ENCODE assay signal across 8 cellular contexts in genomic region chr6:3179945-3180344, GRCh38. TPM values are rescaled to one million over a fixed set of nuclear protein-coding genes. Genes with fewer than 3 reads are reported as not detected.
DNase-seq lines count a peak whose midpoint lies in the region; ATAC-seq, FAIRE-seq and TF ChIP-seq lines count a peak whose summit lies in the region.
"Not testable (repeated sequence)": the region's sequence is repeated elsewhere in the genome, so short reads cannot be mapped to it uniquely, and the experiment has no call there.

No MANE protein-coding gene starts in this region.

- peaks cover 13 to 38% of the 10 kb centered on the region in 2 donors for H3K27me3 Mint-ChIP-seq in CD8-positive, alpha-beta memory T cell
- H3K27me3 Mint-ChIP-seq in activated T-cell treated with anti-CD3 and anti-CD28 coated beads, Interleukin-2, amount 50 U/mL, for 24 hours, result peaks cover 23% of the 10 kb centered on the region

- CTCF ChIA-PET in CD8-positive, alpha-beta memory T cell (lab: Charles Lee); HepG2 (lab: Yijun Ruan, JAX; ENCODE audit: low intra/inter-chr PET ratio, low total read pairs): not testable (repeated sequence)

- not testable (repeated sequence) for H3K9ac ChIP-seq in HepG2 (ENCODE audit: insufficient read depth, low read depth, low read length)

- intact Hi-C loops in HepG2 (cut with micrococcal nuclease; ENCODE audit: unreplicated experiment), result not testable (repeated sequence)

- not testable (repeated sequence) for H3K27me3 ChIP-seq in CD8-positive, alpha-beta memory T cell (ENCODE audit: insufficient read depth, low read length, poor library complexity, severe bottlenecking); brain microvascular endothelial cell (replicated peaks); HepG2 (ENCODE audit: control insufficient read depth in 1 of 2, insufficient read depth in 2 of 2, low read length in 2 of 2); suprapubic skin

- 75% methylated on average over 6 of the region's 8 CpGs for WGBS in HepG2 (ENCODE audit: low lambda C conversion rate)
- WGBS in suprapubic skin, result 73% methylated on average over 3 of the region's 8 CpGs

- in situ Hi-C loops in brain microvascular endothelial cell (cut with HindIII; ENCODE audit: low pct_ligation_motif_present, low sequenced_read_pairs); HepG2 (cut with HindIII; ENCODE audit: extremely low pct_ligation_motif_present, low pct_unique_long_range_greater_than_20kb): not testable (repeated sequence)

- peak; percentile 57 for ATAC-seq in HepG2
- peak; percentile 42 for ATAC-seq in omental fat pad (ENCODE audit: low FRiP score)

- peak overlapping the region in 3 of 8 donors; percentile 68 to 82 (median 77) for H3K27ac Mint-ChIP-seq in CD8-positive, alpha-beta memory T cell
- not testable (repeated sequence) for H3K27ac Mint-ChIP-seq in activated T-cell treated with anti-CD3 and anti-CD28 coated beads, Interleukin-2, amount 50 U/mL, for 24 hours

- H2AFZ ChIP-seq in HepG2 (ENCODE audit: low read length), result not testable (repeated sequence)

- H3K27ac ChIP-seq in CD8-positive, alpha-beta memory T cell (ENCODE audit: low read depth, low read length); brain microvascular endothelial cell; HepG2 (ENCODE audit: extremely low read length, insufficient read depth, low read length); suprapubic skin: not testable (repeated sequence)

- not testable (repeated sequence) for H3K4me3 ChIP-seq in CD8-positive, alpha-beta memory T cell (ENCODE audit: low read length)
- peak overlapping the region; percentile 47 for H3K4me3 ChIP-seq in brain microvascular endothelial cell (ENCODE audit: low read depth, low read length)
- peak overlapping the region; percentile 55 for H3K4me3 ChIP-seq in fibroblast of the aortic adventitia (ENCODE audit: low read depth, low read length)
- H3K4me3 ChIP-seq in HepG2 (replicated peaks in 1 of 3; ENCODE audit: insufficient read depth in 1 of 3, low read depth in 2 of 3, low read length in 3 of 3), result peak overlapping the region in 2 of 3 experiments; percentile 18 to 34; a peak in 1 of 6 replicates
- H3K4me3 ChIP-seq in suprapubic skin, result peak overlapping the region; percentile 30

- POLR2A ChIA-PET in CD8-positive, alpha-beta memory T cell (lab: Charles Lee); HepG2 (lab: Yijun Ruan, JAX): not testable (repeated sequence)

- not testable (repeated sequence) for TF ChIP-seq POLR2A in HepG2 (IDR thresholded peaks at IDR 0.05; ENCODE audit: insufficient read depth in 1 of 2, low read depth in 2 of 2, low read length in 2 of 2); suprapubic skin (IDR thresholded peaks at IDR 0.05)

- not testable (repeated sequence) for H3K9me3 Mint-ChIP-seq in CD8-positive, alpha-beta memory T cell; activated T-cell treated with anti-CD3 and anti-CD28 coated beads, Interleukin-2, amount 50 U/mL, for 24 hours

- not testable (repeated sequence) for FAIRE-seq in HepG2 (lab: Jason Lieb, UNC)

- TF ChIP-seq EP300 in Ishikawa (IDR thresholded peaks at IDR 0.05; ENCODE audit: borderline replicate concordance); HepG2 (IDR thresholded peaks at IDR 0.05; ENCODE audit: low read depth in 2 of 2, low read length in 2 of 2); HepG2 (CRISPR knock-in tag; IDR thresholded peaks at IDR 0.05; ENCODE audit: borderline replicate concordance); suprapubic skin (IDR thresholded peaks at IDR 0.05): not testable (repeated sequence)

- H3K4me3 Mint-ChIP-seq in CD8-positive, alpha-beta memory T cell, result peak overlapping the region; percentile 63 to 85 (median 69)
- H3K4me3 Mint-ChIP-seq in activated T-cell treated with anti-CD3 and anti-CD28 coated beads, Interleukin-2, amount 50 U/mL, for 24 hours, result peak overlapping the region; percentile 52

- not testable (repeated sequence) for H3K9me3 ChIP-seq in CD8-positive, alpha-beta memory T cell (ENCODE audit: low read length); HepG2 (ENCODE audit: low read length); suprapubic skin

- H3K79me2 ChIP-seq in HepG2 (ENCODE audit: insufficient read depth, low read length), result not testable (repeated sequence)

- not testable (repeated sequence) for H3K4me1 Mint-ChIP-seq in CD8-positive, alpha-beta memory T cell; activated T-cell treated with anti-CD3 and anti-CD28 coated beads, Interleukin-2, amount 50 U/mL, for 24 hours (ENCODE audit: low read depth)

- TF ChIP-seq CTCF in brain microvascular endothelial cell (IDR thresholded peaks at IDR 0.05; ENCODE audit: low read depth, low read length, missing control alignments); fibroblast of the aortic adventitia (IDR thresholded peaks at IDR 0.05; ENCODE audit: insufficient read depth, low read length); HepG2 (CRISPR knock-in tag; IDR thresholded peaks at IDR 0.05); omental fat pad (IDR thresholded peaks at IDR 0.05); suprapubic skin (IDR thresholded peaks at IDR 0.05): not testable (repeated sequence)

- not testable (repeated sequence) for DNase-seq in CD8-positive, alpha-beta memory T cell; activated T-cell treated with anti-CD3 and anti-CD28 coated beads, Interleukin-2, amount 50 U/mL, for 24 hours; brain microvascular endothelial cell; fibroblast of the aortic adventitia (ENCODE audit: low read depth); HepG2 (ENCODE audit: low spot score); omental fat pad (ENCODE audit: low spot score); suprapubic skin (ENCODE audit: low spot score in 2 of 2)

- not testable (repeated sequence) for BruUV-seq in HepG2 (replicated peaks; lab: Mats Ljungman, UMichigan)

- not testable (repeated sequence) for H3K36me3 Mint-ChIP-seq in CD8-positive, alpha-beta memory T cell; activated T-cell treated with anti-CD3 and anti-CD28 coated beads, Interleukin-2, amount 50 U/mL, for 24 hours (ENCODE audit: low read depth)

- H3K4me1 ChIP-seq in CD8-positive, alpha-beta memory T cell (ENCODE audit: insufficient read depth, low read length); suprapubic skin: not testable (repeated sequence)
- peaks cover 21% of the 10 kb centered on the region for H3K4me1 ChIP-seq in HepG2 (ENCODE audit: insufficient read depth, low read length)

- not testable (repeated sequence) for H4K20me1 ChIP-seq in HepG2 (ENCODE audit: insufficient read depth, low read length)

- not testable (repeated sequence) for TF ChIP-seq RAD21 in Ishikawa (IDR thresholded peaks at IDR 0.05; ENCODE audit: low read depth); HepG2 (CRISPR knock-in tag; IDR thresholded peaks at IDR 0.05)

- not testable (repeated sequence) for H3K4me2 ChIP-seq in HepG2 (ENCODE audit: low read depth, low read length)

- not testable (repeated sequence) for H3K36me3 ChIP-seq in CD8-positive, alpha-beta memory T cell (ENCODE audit: insufficient read depth, low read length); brain microvascular endothelial cell (replicated peaks); HepG2 (replicated peaks in 1 of 2; ENCODE audit: control insufficient read depth in 1 of 2, insufficient read depth in 2 of 2, low read length in 2 of 2); suprapubic skin

RNA-seq across cellular contexts. Expression of gene TUBB2A, which starts 22.6 kb away (rescaled TPM):
- 1 to 10 TPM; 3.5 to 3.9 TPM for total RNA-seq in CD8-positive, alpha-beta memory T cell
- polyA plus RNA-seq in CD8-positive, alpha-beta memory T cell, result 7.3 TPM
- total RNA-seq in fibroblast of the aortic adventitia (ENCODE audit: low replicate concordance) (5.0 and 45.5 TPM in 2 replicates), HepG2 (2016; rRNA removed; fragmentation: Illumina TruSeq; extraction: Trizol) (35.3 and 38.1 TPM in 2 replicates), omental fat pad (100 to 1,000 TPM in 2 of 4 donors, 10 to 100 TPM in 2; 62.4 to 134 (median 97.8) TPM), suprapubic skin (100 to 1,000 TPM; 121 to 338 (median 242) TPM)
- total RNA-seq in HepG2 (2016; cell fraction: cytosol; rRNA removed; fragmentation: Illumina TruSeq; extraction: Trizol; ENCODE audit: low read depth), result 10.1 and 10.3 TPM in 2 replicates
- 32.8 and 36.3 TPM in 2 replicates for total RNA-seq in HepG2 (2016; cell fraction: insoluble cytoplasmic fraction; rRNA removed; fragmentation: Illumina TruSeq; extraction: Trizol)
- total RNA-seq in HepG2 (2016; cell fraction: membrane; rRNA removed; fragmentation: Illumina TruSeq; extraction: Trizol), result 12.7 and 14.0 TPM in 2 replicates
- total RNA-seq in HepG2 (2016; cell fraction: nucleus; rRNA removed; fragmentation: Illumina TruSeq; extraction: Trizol), result 13.9 and 14.1 TPM in 2 replicates
- polyA plus RNA-seq in HepG2 (2011; rRNA removed), result 106 and 178 TPM in 2 replicates
- polyA plus RNA-seq in HepG2 (2011; cell fraction: cytosol; rRNA removed), result 118 and 142 TPM in 2 replicates
- 111 and 136 TPM in 2 replicates for polyA plus RNA-seq in HepG2 (2011; cell fraction: nucleus; rRNA removed)
- 89.5 and 170 TPM in 2 replicates for polyA plus RNA-seq in HepG2 (2012)
- 7.8 and 9.2 TPM in 2 replicates for polyA plus RNA-seq in HepG2 (2016; cell fraction: cytosol; fragmentation: Illumina TruSeq; extraction: Trizol; ENCODE audit: low read depth)
- polyA plus RNA-seq in HepG2 (2016; cell fraction: insoluble cytoplasmic fraction; fragmentation: Illumina TruSeq; extraction: Trizol; ENCODE audit: low read depth), result 37.3 and 40.4 TPM in 2 replicates
- polyA plus RNA-seq in HepG2 (2016; cell fraction: membrane; fragmentation: Illumina TruSeq; extraction: Trizol; ENCODE audit: low read depth), result 8.6 and 9.4 TPM in 2 replicates
- 25.9 and 28.8 TPM in 2 replicates for polyA plus RNA-seq in HepG2 (2016; cell fraction: nucleus; fragmentation: Illumina TruSeq; extraction: Trizol; ENCODE audit: insufficient read depth, low read depth)
- polyA minus RNA-seq in HepG2 (2011; rRNA and poly(A)+ RNA removed; ENCODE audit: low replicate concordance), result 14.5 and 150 TPM in 2 replicates
- polyA minus RNA-seq in HepG2 (2011; cell fraction: cytosol; rRNA and poly(A)+ RNA removed), result 76.6 and 136 TPM in 2 replicates
- 30.0 and 49.6 TPM in 2 replicates for polyA minus RNA-seq in HepG2 (2011; cell fraction: nucleus; rRNA and poly(A)+ RNA removed)

RNA-seq across cellular contexts. Expression of gene TUBB2B, which starts 47.5 kb away (rescaled TPM):
- under 1 TPM in 1 of 2 experiments, not detected in 1; 0.13 TPM for total RNA-seq in CD8-positive, alpha-beta memory T cell
- polyA plus RNA-seq in CD8-positive, alpha-beta memory T cell, result 0.59 TPM
- total RNA-seq in fibroblast of the aortic adventitia (ENCODE audit: low replicate concordance), result 0.25 and 2.9 TPM in 2 replicates
- total RNA-seq in HepG2 (2016; rRNA removed; fragmentation: Illumina TruSeq; extraction: Trizol), result 9.3 and 10.3 TPM in 2 replicates
- 4.4 and 4.7 TPM in 2 replicates for total RNA-seq in HepG2 (2016; cell fraction: cytosol; rRNA removed; fragmentation: Illumina TruSeq; extraction: Trizol; ENCODE audit: low read depth)
- 7.4 and 10.0 TPM in 2 replicates for total RNA-seq in HepG2 (2016; cell fraction: insoluble cytoplasmic fraction; rRNA removed; fragmentation: Illumina TruSeq; extraction: Trizol)
- 7.0 TPM in 2 replicates for total RNA-seq in HepG2 (2016; cell fraction: membrane; rRNA removed; fragmentation: Illumina TruSeq; extraction: Trizol)
- 4.2 TPM in 2 replicates for total RNA-seq in HepG2 (2016; cell fraction: nucleus; rRNA removed; fragmentation: Illumina TruSeq; extraction: Trizol)
- polyA plus RNA-seq in HepG2 (2011; rRNA removed), result 23.6 and 39.5 TPM in 2 replicates
- 33.6 and 35.1 TPM in 2 replicates for polyA plus RNA-seq in HepG2 (2011; cell fraction: cytosol; rRNA removed)
- polyA plus RNA-seq in HepG2 (2011; cell fraction: nucleus; rRNA removed), result 20.7 and 31.9 TPM in 2 replicates
- 18.7 and 50.4 TPM in 2 replicates for polyA plus RNA-seq in HepG2 (2012)
- 3.0 and 3.6 TPM in 2 replicates for polyA plus RNA-seq in HepG2 (2016; cell fraction: cytosol; fragmentation: Illumina TruSeq; extraction: Trizol; ENCODE audit: low read depth)
- 8.6 and 11.7 TPM in 2 replicates for polyA plus RNA-seq in HepG2 (2016; cell fraction: insoluble cytoplasmic fraction; fragmentation: Illumina TruSeq; extraction: Trizol; ENCODE audit: low read depth)
- 4.9 and 7.1 TPM in 2 replicates for polyA plus RNA-seq in HepG2 (2016; cell fraction: membrane; fragmentation: Illumina TruSeq; extraction: Trizol; ENCODE audit: low read depth)
- polyA plus RNA-seq in HepG2 (2016; cell fraction: nucleus; fragmentation: Illumina TruSeq; extraction: Trizol; ENCODE audit: insufficient read depth, low read depth), result 6.5 and 6.8 TPM in 2 replicates
- polyA minus RNA-seq in HepG2 (2011; rRNA and poly(A)+ RNA removed; ENCODE audit: low replicate concordance), result 39.5 TPM in 1 of 2 replicates, not detected in the other
- 20.2 and 27.6 TPM in 2 replicates for polyA minus RNA-seq in HepG2 (2011; cell fraction: cytosol; rRNA and poly(A)+ RNA removed)
- polyA minus RNA-seq in HepG2 (2011; cell fraction: nucleus; rRNA and poly(A)+ RNA removed), result 4.5 and 11.2 TPM in 2 replicates
- 1 to 10 TPM; 2.4 to 8.9 (median 3.9) TPM for total RNA-seq in omental fat pad
- 10 to 100 TPM in 3 of 4 donors, 1 to 10 TPM in 1; 9.2 to 19.3 (median 13.2) TPM for total RNA-seq in suprapubic skin
